In the genomic region with DNA sequence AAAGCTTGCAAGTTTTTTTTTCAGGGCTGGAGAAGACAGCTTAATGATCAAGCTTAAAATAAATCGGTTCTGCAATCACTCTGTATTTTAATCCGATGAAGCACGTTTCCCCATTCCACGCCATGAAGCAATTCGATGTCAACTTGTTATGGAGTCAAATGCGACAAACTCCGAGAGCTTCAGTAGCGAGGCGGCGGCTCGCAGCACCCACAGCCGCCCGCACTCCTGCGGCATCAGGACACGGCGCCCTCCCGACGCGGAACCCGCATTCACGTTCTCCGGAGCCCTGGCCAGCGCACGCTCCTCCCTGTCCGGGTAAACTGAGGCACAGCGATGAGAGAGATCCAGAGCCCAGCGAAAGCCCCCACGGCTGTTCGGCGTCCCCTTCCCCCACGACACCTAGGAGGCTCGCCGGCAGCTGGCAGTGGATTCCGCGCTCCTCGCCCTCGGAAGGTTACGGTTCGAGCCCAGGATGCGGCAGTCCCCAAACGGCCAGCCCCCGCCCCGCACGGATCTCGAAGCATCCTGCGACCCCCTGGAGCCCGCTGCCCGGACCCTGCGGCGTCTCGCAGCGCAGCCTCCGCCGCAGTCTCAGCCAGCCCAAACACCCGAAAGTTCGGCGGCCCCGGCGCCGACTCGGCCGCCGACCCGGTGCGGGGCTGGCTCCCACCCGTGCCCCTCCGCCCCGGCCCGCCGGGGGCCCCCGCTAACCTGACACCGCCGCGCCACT, we compare ENCODE assay signal across 7 cellular contexts. TPM values are rescaled to one million over a fixed set of nuclear protein-coding genes. Genes with fewer than 3 reads are reported as not detected.
DNase-seq lines count a peak whose midpoint lies in the region; ATAC-seq and TF ChIP-seq lines count a peak whose summit lies in the region.

No MANE protein-coding gene starts in this region.

- H3K9me3 ChIP-seq in hepatocyte (ENCODE audit: low read depth) = no peaks in the 10 kb centered on the region

- H3K27me3 ChIP-seq in hepatocyte = peaks cover 4% of the 10 kb centered on the region

- H3K4me1 Mint-ChIP-seq in IgD-negative memory B cell = peaks cover 2 to 7% (median 5%) of the 10 kb centered on the region in 3 donors
- H3K4me1 Mint-ChIP-seq in activated naive CD8-positive, alpha-beta T cell treated with anti-CD3 and anti-CD28 coated beads, Interleukin-2, amount 10 ng/mL, durations not matched to agents 7 days and 5 days = peaks cover 11% of the 10 kb centered on the region

- H3K4me1 ChIP-seq in hepatocyte (ENCODE audit: insufficient read depth) = no peaks in the 10 kb centered on the region

- H3K4me3 ChIP-seq in hepatocyte = peak overlapping the region; percentile 92

- H2AFZ ChIP-seq in hepatocyte = peak overlapping the region; percentile 87

- no peaks in the 10 kb centered on the region for H3K79me2 ChIP-seq in hepatocyte

- peak overlapping the region in 2 of 3 donors; percentile 59 to 65 for H3K27ac Mint-ChIP-seq in IgD-negative memory B cell
- H3K27ac Mint-ChIP-seq in activated naive CD8-positive, alpha-beta T cell treated with anti-CD3 and anti-CD28 coated beads, Interleukin-2, amount 10 ng/mL, durations not matched to agents 7 days and 5 days = no peak overlapping the region

- DNase-seq in activated naive CD8-positive, alpha-beta T cell treated with anti-CD3 and anti-CD28 coated beads, Interleukin-2, amount 10 ng/mL, durations not matched to agents 7 days and 5 days = no peak
- peak; percentile 40 for DNase-seq in hepatocyte (ENCODE audit: low spot score)
- DNase-seq in retina = peak; percentile 72

- H3K27me3 Mint-ChIP-seq in IgD-negative memory B cell = peaks cover 23% of the 10 kb centered on the region
- H3K27me3 Mint-ChIP-seq in activated naive CD8-positive, alpha-beta T cell treated with anti-CD3 and anti-CD28 coated beads, Interleukin-2, amount 10 ng/mL, durations not matched to agents 7 days and 5 days = peaks cover 49% of the 10 kb centered on the region

- no peaks in the 10 kb centered on the region for H3K9me3 Mint-ChIP-seq in IgD-negative memory B cell
- H3K9me3 Mint-ChIP-seq in activated naive CD8-positive, alpha-beta T cell treated with anti-CD3 and anti-CD28 coated beads, Interleukin-2, amount 10 ng/mL, durations not matched to agents 7 days and 5 days = no peaks in the 10 kb centered on the region

- no peak for TF ChIP-seq CTCF in hepatocyte (IDR thresholded peaks at IDR 0.05; ENCODE audit: poor library complexity)

- H3K4me3 Mint-ChIP-seq in IgD-negative memory B cell = peak overlapping the region; percentile 76 to 89 (median 84)
- H3K4me3 Mint-ChIP-seq in activated naive CD8-positive, alpha-beta T cell treated with anti-CD3 and anti-CD28 coated beads, Interleukin-2, amount 10 ng/mL, durations not matched to agents 7 days and 5 days = peak overlapping the region; percentile 77

- 3% methylated on average over 41 of the region's 74 CpGs for WGBS in hepatocyte (ENCODE audit: low lambda C conversion rate, missing lambda C conversion rate)

- peak overlapping the region; percentile 88 for H3K4me2 ChIP-seq in hepatocyte

- no peaks in the 10 kb centered on the region for H3K36me3 Mint-ChIP-seq in IgD-negative memory B cell
- H3K36me3 Mint-ChIP-seq in activated naive CD8-positive, alpha-beta T cell treated with anti-CD3 and anti-CD28 coated beads, Interleukin-2, amount 10 ng/mL, durations not matched to agents 7 days and 5 days = no peaks in the 10 kb centered on the region

- peak overlapping the region; percentile 43 for H3K27ac ChIP-seq in hepatocyte

- H3K36me3 ChIP-seq in hepatocyte (replicated peaks; ENCODE audit: insufficient read depth, low read depth) = no peaks in the 10 kb centered on the region

- H4K20me1 ChIP-seq in hepatocyte (ENCODE audit: insufficient read depth, poor library complexity, severe bottlenecking) = no peaks in the 10 kb centered on the region

- POLR2A ChIA-PET in activated naive CD8-positive, alpha-beta T cell treated with anti-CD3 and anti-CD28 coated beads, Interleukin-2, amount 10 ng/mL, durations not matched to agents 7 days and 5 days (lab: Charles Lee) = no interaction called here

- no peaks in the 10 kb centered on the region for H3K9me2 ChIP-seq in hepatocyte (replicated peaks; ENCODE audit: insufficient read depth)

- ATAC-seq in activated naive CD8-positive, alpha-beta T cell treated with anti-CD3 and anti-CD28 coated beads, Interleukin-2, amount 10 ng/mL, durations not matched to agents 7 days and 5 days (ENCODE audit: low read depth) = no peak
- ATAC-seq in HG03432 (IDR thresholded peaks at IDR 0.05; ENCODE audit: unreplicated experiment) (no peak), GM21825 (IDR thresholded peaks at IDR 0.05; ENCODE audit: unreplicated experiment) (no peak), HG03025 (IDR thresholded peaks at IDR 0.05; ENCODE audit: low FRiP score, unreplicated experiment) (no peak)

RNA-seq across cellular contexts. Expression of a gene that starts 0.5 kb away (rescaled TPM):
- polyA plus RNA-seq in IgD-negative memory B cell (0.34 TPM), hepatocyte (2.4 and 2.9 TPM in 2 replicates)
- total RNA-seq in activated naive CD8-positive, alpha-beta T cell treated with anti-CD3 and anti-CD28 coated beads, Interleukin-2, amount 10 ng/mL, durations not matched to agents 7 days and 5 days = 1 to 10 TPM; 1.6 to 1.7 TPM
- total RNA-seq in hepatocyte = 10.7 and 11.4 TPM in 2 replicates
